In genomic region chr6:42050897-42051653, GRCh38 we compare ENCODE assay signal across 8 cellular contexts. TPM values are rescaled to one million over a fixed set of nuclear protein-coding genes. Genes with fewer than 3 reads are reported as not detected.
DNase-seq lines count a peak whose midpoint lies in the region; ATAC-seq and TF ChIP-seq lines count a peak whose summit lies in the region.

No MANE protein-coding gene starts in this region.

- peak overlapping the region; percentile 99 for H3K4me3 Mint-ChIP-seq in CD4-positive, CD25-positive, alpha-beta regulatory T cell
- peak overlapping the region; percentile 89 to 94 for H3K4me3 Mint-ChIP-seq in effector memory CD8-positive, alpha-beta T cell
- H3K4me3 Mint-ChIP-seq in neural progenitor cell = peak overlapping the region; percentile 97

- peak overlapping the region; percentile 95 to 98 (median 97) for H3K27ac Mint-ChIP-seq in CD4-positive, CD25-positive, alpha-beta regulatory T cell
- peak overlapping the region; percentile 96 to 98 for H3K27ac Mint-ChIP-seq in effector memory CD8-positive, alpha-beta T cell
- peak overlapping the region; percentile 94 for H3K27ac Mint-ChIP-seq in neural progenitor cell

- peaks cover 67% of the 10 kb centered on the region for H3K4me1 ChIP-seq in CD4-positive, CD25-positive, alpha-beta regulatory T cell (ENCODE audit: control insufficient read depth, insufficient read depth, low read length, poor library complexity, severe bottlenecking)
- H3K4me1 ChIP-seq in neural progenitor cell = peaks cover 6% of the 10 kb centered on the region

- peaks cover 4% of the 10 kb centered on the region for H4K20me1 ChIP-seq in neural progenitor cell (ENCODE audit: low read depth)

- H3K27ac ChIP-seq in CD4-positive, CD25-positive, alpha-beta regulatory T cell (ENCODE audit: insufficient read depth, low read length, poor library complexity, severe bottlenecking) = peak overlapping the region; percentile 89
- H3K27ac ChIP-seq in neural progenitor cell = no peak overlapping the region

- H3K4me3 ChIP-seq in CD4-positive, CD25-positive, alpha-beta regulatory T cell (ENCODE audit: low read depth, low read length) = peak overlapping the region; percentile 99
- peak overlapping the region; percentile 83 for H3K4me3 ChIP-seq in NB4 (ENCODE audit: low read depth, low read length)
- peak overlapping the region; percentile 83 for H3K4me3 ChIP-seq in neural progenitor cell

- peak overlapping the region; percentile 99 for H2AFZ ChIP-seq in neural progenitor cell (replicated peaks)

- peaks cover 23 to 78% (median 38%) of the 10 kb centered on the region in 4 donors for H3K4me1 Mint-ChIP-seq in CD4-positive, CD25-positive, alpha-beta regulatory T cell
- H3K4me1 Mint-ChIP-seq in effector memory CD8-positive, alpha-beta T cell (ENCODE audit: low read depth in 2 of 2) = peaks cover 39 to 41% of the 10 kb centered on the region in 2 donors
- peaks cover 26% of the 10 kb centered on the region for H3K4me1 Mint-ChIP-seq in neural progenitor cell

- DNase-seq in CD4-positive, CD25-positive, alpha-beta regulatory T cell = no peak
- DNase-seq in NB4 (ENCODE audit: low read depth) = no peak
- DNase-seq in effector memory CD8-positive, alpha-beta T cell = no peak
- DNase-seq in neural progenitor cell (ENCODE audit: low spot score) = no peak
- DNase-seq in NCI-H1092 treated with DMSO at 0.1 percent for 48 hours (lab: John Stamatoyannopoulos, UW) = no peak
- no peak for DNase-seq in KG1 (lab: John Stamatoyannopoulos, UW)
- DNase-seq in NCI-H2196 treated with DMSO at 0.1 percent for 48 hours (lab: John Stamatoyannopoulos, UW; ENCODE audit: unreplicated experiment) = no peak

- H3K9ac ChIP-seq in neural progenitor cell = peak overlapping the region; percentile 85

- peak overlapping the region; percentile 88 for H3K4me2 ChIP-seq in neural progenitor cell

- ATAC-seq in CD4-positive, CD25-positive, alpha-beta regulatory T cell (ENCODE audit: low read depth in 2 of 2) = no peak
- ATAC-seq in effector memory CD8-positive, alpha-beta T cell (replicated peaks) = no peak
- no peak for ATAC-seq in GM19463 (IDR thresholded peaks at IDR 0.05; ENCODE audit: unreplicated experiment)

- H3K27me3 ChIP-seq in CD4-positive, CD25-positive, alpha-beta regulatory T cell (ENCODE audit: control insufficient read depth, insufficient read depth, low read length) = no peaks in the 10 kb centered on the region
- H3K27me3 ChIP-seq in neural progenitor cell = peaks cover 36% of the 10 kb centered on the region

- H3K9me3 ChIP-seq in CD4-positive, CD25-positive, alpha-beta regulatory T cell (ENCODE audit: control insufficient read depth in 2 of 2, low read length in 2 of 2) = no peaks in the 10 kb centered on the region
- no peaks in the 10 kb centered on the region for H3K9me3 ChIP-seq in neural progenitor cell (ENCODE audit: low read depth)

- peaks cover under 1% of the 10 kb centered on the region for H3K27me3 Mint-ChIP-seq in CD4-positive, CD25-positive, alpha-beta regulatory T cell
- no peaks in the 10 kb centered on the region for H3K27me3 Mint-ChIP-seq in effector memory CD8-positive, alpha-beta T cell
- peaks cover 15% of the 10 kb centered on the region for H3K27me3 Mint-ChIP-seq in neural progenitor cell (ENCODE audit: insufficient read depth, low read depth)

- peaks cover 15% of the 10 kb centered on the region for H3F3A ChIP-seq in neural progenitor cell (ENCODE audit: low read depth)

- TF ChIP-seq POLR2A in NB4 (IDR thresholded peaks at IDR 0.05; ENCODE audit: extremely low read depth, insufficient read length) = no peak

- TF ChIP-seq CTCF in NB4 (IDR thresholded peaks at IDR 0.05; ENCODE audit: low read depth, low read length) (no peak), neural progenitor cell (IDR thresholded peaks at IDR 0.05) (no peak)

- peaks cover 27% of the 10 kb centered on the region for H3K36me3 Mint-ChIP-seq in CD4-positive, CD25-positive, alpha-beta regulatory T cell
- peaks cover 50% of the 10 kb centered on the region for H3K36me3 Mint-ChIP-seq in effector memory CD8-positive, alpha-beta T cell (ENCODE audit: insufficient read depth)
- peaks cover 15% of the 10 kb centered on the region for H3K36me3 Mint-ChIP-seq in neural progenitor cell

- peaks cover 26% of the 10 kb centered on the region for H3K36me3 ChIP-seq in CD4-positive, CD25-positive, alpha-beta regulatory T cell (ENCODE audit: control insufficient read depth, insufficient read depth, low read length)
- H3K36me3 ChIP-seq in neural progenitor cell = peaks cover 20% of the 10 kb centered on the region

- peaks cover 32% of the 10 kb centered on the region for H3K79me2 ChIP-seq in neural progenitor cell (ENCODE audit: low read depth)

- H3K9me3 Mint-ChIP-seq in CD4-positive, CD25-positive, alpha-beta regulatory T cell = no peaks in the 10 kb centered on the region
- H3K9me3 Mint-ChIP-seq in effector memory CD8-positive, alpha-beta T cell = no peaks in the 10 kb centered on the region
- H3K9me3 Mint-ChIP-seq in neural progenitor cell = no peaks in the 10 kb centered on the region

RNA-seq across cellular contexts. Expression of gene TAF8, which starts 0.8 kb away (rescaled TPM):
- total RNA-seq in CD4-positive, CD25-positive, alpha-beta regulatory T cell = 46.7 TPM
- polyA plus RNA-seq in CD4-positive, CD25-positive, alpha-beta regulatory T cell = 10 to 100 TPM; 15.9 to 24.1 (median 20.7) TPM
- total RNA-seq in neural progenitor cell (ENCODE audit: low replicate concordance) = 38.0 and 43.8 TPM in 2 replicates
